In genomic region chr15:31360158-31360561, GRCh38 we compare ENCODE assay signal across 9 cellular contexts. TPM values are rescaled to one million over a fixed set of nuclear protein-coding genes. Genes with fewer than 3 reads are reported as not detected.
DNase-seq lines count a peak whose midpoint lies in the region; ATAC-seq and TF ChIP-seq lines count a peak whose summit lies in the region.
"Had no signal": no experiment of that assay in that cellular context is flagged by ENCODE, and none has a peak within 500 bp of the region (broad histone marks: within the 10 kb centered on the region; RNA-seq: fewer than 3 reads in every experiment).

No MANE protein-coding gene starts in this region.

- no peaks in the 10 kb centered on the region for H3K9me3 Mint-ChIP-seq in T-helper 2 cell treated with Interferon-gamma antibody and Interleukin-4, amounts not matched to agents 5 μg/mL and 100 μg/mL, for 36 hours
- peaks cover 0 to 5% of the 10 kb centered on the region in 2 donors for H3K9me3 Mint-ChIP-seq in stimulated activated naive CD8-positive, alpha-beta T cell treated with anti-CD3 and anti-CD28 coated beads, Interleukin-15, amount 100 ng/mL, for 72 hours
- H3K9me3 Mint-ChIP-seq: nephron progenitor cell had no signal

- TF ChIP-seq POLR2A in gastroesophageal sphincter (IDR thresholded peaks at IDR 0.05), result no peak

- POLR2A ChIA-PET in RWPE1 (lab: Yijun Ruan, JAX; ENCODE audit: low non-redundant PET), result interaction anchor here (0.6 kb wide), 1 partner anchor 53 kb away, joined by 7 read pairs; no protein-coding TSS in a partner anchor

- no peak for TF ChIP-seq EP300 in gastroesophageal sphincter (IDR thresholded peaks at IDR 0.05)

- H3K4me3 Mint-ChIP-seq in T-helper 2 cell treated with Interferon-gamma antibody and Interleukin-4, amounts not matched to agents 5 μg/mL and 100 μg/mL, for 36 hours, result peak overlapping the region; percentile 89
- peak overlapping the region; percentile 76 to 88 for H3K4me3 Mint-ChIP-seq in stimulated activated naive CD8-positive, alpha-beta T cell treated with anti-CD3 and anti-CD28 coated beads, Interleukin-15, amount 100 ng/mL, for 72 hours
- H3K4me3 Mint-ChIP-seq: nephron progenitor cell had no signal

- TF ChIP-seq CTCF in RWPE1 (conservative IDR thresholded peaks at IDR 0.05; ENCODE audit: low read depth) (no peak), gastroesophageal sphincter (IDR thresholded peaks at IDR 0.05) (no peak)

- no peak for ATAC-seq in gastroesophageal sphincter
- ATAC-seq in stimulated activated naive CD8-positive, alpha-beta T cell treated with anti-CD3 and anti-CD28 coated beads, Interleukin-15, amount 100 ng/mL, for 72 hours, result no peak
- ATAC-seq in HG02840 (IDR thresholded peaks at IDR 0.05; ENCODE audit: low FRiP score, unreplicated experiment), result no peak
- no peak for ATAC-seq in GM21367 (IDR thresholded peaks at IDR 0.05; ENCODE audit: unreplicated experiment)

- CTCF ChIA-PET in RWPE1 (lab: Yijun Ruan, JAX), result no interaction called here

- DNase-seq in T-helper 2 cell treated with Interferon-gamma antibody and Interleukin-4, amounts not matched to agents 5 μg/mL and 100 μg/mL, for 36 hours (ENCODE audit: low spot score), result no peak
- no peak for DNase-seq in T-helper 2 cell
- DNase-seq in RWPE1 (ENCODE audit: low spot score), result no peak
- no peak for DNase-seq in stimulated activated naive CD8-positive, alpha-beta T cell treated with anti-CD3 and anti-CD28 coated beads, Interleukin-15, amount 100 ng/mL, for 72 hours
- DNase-seq in OCI-M1 (lab: John Stamatoyannopoulos, UW), result no peak
- DNase-seq: nephron progenitor cell had no signal

- no peaks in the 10 kb centered on the region for H3K36me3 ChIP-seq in gastroesophageal sphincter

- no peaks in the 10 kb centered on the region for H3K27me3 ChIP-seq in gastroesophageal sphincter

- H3K27me3 Mint-ChIP-seq in T-helper 2 cell treated with Interferon-gamma antibody and Interleukin-4, amounts not matched to agents 5 μg/mL and 100 μg/mL, for 36 hours (ENCODE audit: low read depth), result no peaks in the 10 kb centered on the region
- H3K27me3 Mint-ChIP-seq in stimulated activated naive CD8-positive, alpha-beta T cell treated with anti-CD3 and anti-CD28 coated beads, Interleukin-15, amount 100 ng/mL, for 72 hours, result no peaks in the 10 kb centered on the region

- H3K4me3 ChIP-seq in gastroesophageal sphincter, result no peak overlapping the region

- peaks cover 50% of the 10 kb centered on the region for H3K36me3 Mint-ChIP-seq in T-helper 2 cell treated with Interferon-gamma antibody and Interleukin-4, amounts not matched to agents 5 μg/mL and 100 μg/mL, for 36 hours (ENCODE audit: low read depth)

- peak overlapping the region; percentile 81 for H3K27ac ChIP-seq in RWPE1
- peak overlapping the region in 3 of 4 donors; percentile 48 to 96 (median 95) for H3K27ac ChIP-seq in gastroesophageal sphincter

- WGBS in gastroesophageal sphincter (ENCODE audit: low coverage in 1 of 2), 2 donors, result no CpG with 5 or more reads among the region's 8 CpGs

- H3K9me3 ChIP-seq in gastroesophageal sphincter, result no peaks in the 10 kb centered on the region

- H3K4me1 ChIP-seq in gastroesophageal sphincter, result peaks cover 12 to 100% (median 68%) of the 10 kb centered on the region in 3 donors

- H3K27ac Mint-ChIP-seq in T-helper 2 cell treated with Interferon-gamma antibody and Interleukin-4, amounts not matched to agents 5 μg/mL and 100 μg/mL, for 36 hours, result peak overlapping the region; percentile 99
- peak overlapping the region; percentile 96 to 98 for H3K27ac Mint-ChIP-seq in stimulated activated naive CD8-positive, alpha-beta T cell treated with anti-CD3 and anti-CD28 coated beads, Interleukin-15, amount 100 ng/mL, for 72 hours
- H3K27ac Mint-ChIP-seq: nephron progenitor cell had no signal

- peaks cover 87% of the 10 kb centered on the region for H3K4me1 Mint-ChIP-seq in T-helper 2 cell treated with Interferon-gamma antibody and Interleukin-4, amounts not matched to agents 5 μg/mL and 100 μg/mL, for 36 hours (ENCODE audit: low read depth)
- peaks cover 100% of the 10 kb centered on the region for H3K4me1 Mint-ChIP-seq in stimulated activated naive CD8-positive, alpha-beta T cell treated with anti-CD3 and anti-CD28 coated beads, Interleukin-15, amount 100 ng/mL, for 72 hours

RNA-seq across cellular contexts. Expression of gene KLF13, which starts 33.5 kb away (rescaled TPM):
- 100 to 1,000 TPM in 1 of 4 donors, 10 to 100 TPM in 3; 49.7 to 106 (median 76.1) TPM for total RNA-seq in gastroesophageal sphincter
